Comparison of ENCODE assay signal across 26 cellular contexts in the genomic region with DNA sequence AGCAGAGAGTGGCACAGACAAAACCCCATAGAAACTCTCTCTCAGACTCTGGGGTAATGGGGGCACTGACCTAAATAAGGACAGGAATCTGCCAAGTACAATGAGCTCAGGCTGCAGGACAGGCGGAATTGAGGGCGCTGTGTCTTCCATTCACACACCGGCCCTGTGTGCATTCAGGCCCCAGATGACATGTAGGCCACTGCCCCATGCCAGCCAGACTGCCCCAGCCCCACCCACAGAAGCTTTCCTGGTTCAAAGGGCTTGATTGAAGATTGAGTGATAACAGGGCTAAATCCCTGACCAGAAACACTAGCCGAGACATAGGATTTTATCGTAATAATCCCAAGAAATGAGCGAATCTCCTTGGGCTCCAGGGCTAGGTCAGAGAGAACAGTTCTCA. TPM values are rescaled to one million over a fixed set of nuclear protein-coding genes. Genes with fewer than 3 reads are reported as not detected.
DNase-seq lines count a peak whose midpoint lies in the region; ATAC-seq, FAIRE-seq and TF ChIP-seq lines count a peak whose summit lies in the region.
"Had no signal": no experiment of that assay in that cellular context is flagged by ENCODE, and none has a peak within 500 bp of the region (broad histone marks: within the 10 kb centered on the region; RNA-seq: fewer than 3 reads in every experiment).

No MANE protein-coding gene starts in this region.

- H3K23ac ChIP-seq in IMR-90 (ENCODE audit: low read depth, low read length) = peak overlapping the region; percentile 1; the same call in 1 of the 2 replicates

- 0 out of 2 replicates have a peak overlapping the region, but pooled peaks have one; percentile 15 for H3K9ac ChIP-seq in IMR-90 (ENCODE audit: low read depth, low read length)
- H3K9ac ChIP-seq: KMS-11 had no signal

- DNase-seq in IMR-90 = no peak
- DNase-seq in endothelial cell (ENCODE audit: low spot score) = no peak
- DNase-seq in midbrain (lab: John Stamatoyannopoulos, UW) = peak; percentile 30
- peak; percentile 75 for DNase-seq in small intestine
- DNase-seq in NCI-H446 treated with DMSO at 0.1 percent for 48 hours (lab: John Stamatoyannopoulos, UW) = no peak
- DNase-seq in H54 (ENCODE audit: insufficient read length, low spot score) = no peak
- DNase-seq in 8988T = no peak
- DNase-seq: activated effector memory CD4-positive, alpha-beta T cell treated with anti-CD3 and anti-CD28 coated beads, Interleukin-2, amount 50 U/mL, for 16 hours; activated T-cell treated with anti-CD3 and anti-CD28 coated beads, Interleukin-2, amount 50 U/mL, for 1 hour; Caco-2; DMS79; heart left ventricle; kidney; NCI-H1417 treated with DMSO at 0.1 percent for 48 hours; NCI-H774; RPMI8226; T-helper 1 cell had no signal

- TF ChIP-seq RAD21 in IMR-90 (IDR thresholded peaks at IDR 0.05; ENCODE audit: low read length) = no peak

- H3K9me1 ChIP-seq in IMR-90 (ENCODE audit: insufficient read depth, low read length) = peaks cover 60% of the 10 kb centered on the region

- ATAC-seq in IMR-90 (ENCODE audit: low read depth) (no peak), GM21529 (IDR thresholded peaks at IDR 0.05; ENCODE audit: unreplicated experiment) (no peak)

- no peak overlapping the region for H3K4me2 ChIP-seq in IMR-90 (ENCODE audit: low read depth, low read length)
- H3K4me2 ChIP-seq: KMS-11 had no signal

- H3K4me3 Mint-ChIP-seq in endothelial cell (ENCODE audit: unreplicated experiment) = no peak overlapping the region
- H3K4me3 Mint-ChIP-seq: type B pancreatic cell had no signal

- H2AFZ ChIP-seq in IMR-90 (replicated peaks; ENCODE audit: low read length, poor library complexity) = no peak overlapping the region

- no peak for TF ChIP-seq CTCF in IMR-90 (conservative IDR thresholded peaks at IDR 0.05; ENCODE audit: low read depth, low read length)
- TF ChIP-seq CTCF in endothelial cell (IDR thresholded peaks at IDR 0.05; ENCODE audit: unreplicated experiment) = no peak

- no peaks in the 10 kb centered on the region for H3K9me3 Mint-ChIP-seq in endothelial cell (ENCODE audit: unreplicated experiment)
- H3K9me3 Mint-ChIP-seq: type B pancreatic cell had no signal

- H4K91ac ChIP-seq in IMR-90 (ENCODE audit: insufficient read depth, low read depth, low read length) = peak overlapping the region; percentile 92

- CTCF ChIA-PET in IMR-90 (lab: Yijun Ruan, JAX) = no interaction called here

- peak overlapping the region; percentile 58 for H3K27ac Mint-ChIP-seq in endothelial cell (ENCODE audit: unreplicated experiment)
- H3K27ac Mint-ChIP-seq: progenitor cell of endocrine pancreas, type B pancreatic cell had no signal

- H2AK5ac ChIP-seq in IMR-90 (ENCODE audit: low read depth, low read length) = peak overlapping the region; percentile 84

- H3K56ac ChIP-seq in IMR-90 (ENCODE audit: extremely low read depth, insufficient read depth, low read length) = 0 out of 2 replicates have a peak overlapping the region, but pooled peaks have one; percentile 24

- intact Hi-C loops in IMR-90 (cut with micrococcal nuclease) = loop anchor here (5.0 kb wide), 2 partner anchors 49 to 76 kb away; no protein-coding TSS in a partner anchor

- H3K4ac ChIP-seq in IMR-90 (ENCODE audit: low read depth, low read length) = peak overlapping the region; percentile 99

- H2BK15ac ChIP-seq in IMR-90 (ENCODE audit: low read depth, low read length) = peak overlapping the region; percentile 85; the same call in 2 of the 3 replicates

- H2AK9ac ChIP-seq in IMR-90 (replicated peaks; ENCODE audit: low read depth, low read length, poor library complexity) = peak overlapping the region; percentile 53

- peaks cover 77% of the 10 kb centered on the region for H3K4me1 Mint-ChIP-seq in endothelial cell (ENCODE audit: unreplicated experiment)

- peak overlapping the region; percentile 96 for H2BK20ac ChIP-seq in IMR-90 (ENCODE audit: low read depth, low read length)

- peak overlapping the region; percentile 99 for H2BK120ac ChIP-seq in IMR-90 (ENCODE audit: low read depth, low read length)

- H4K5ac ChIP-seq in IMR-90 (ENCODE audit: low read depth, low read length) = peak overlapping the region; percentile 74

- FAIRE-seq in small intestine (lab: Jason Lieb, UNC) = no peak
- FAIRE-seq in H54 (lab: Jason Lieb, UNC) = no peak
- FAIRE-seq: GM18507, kidney had no signal

- in situ Hi-C loops in IMR-90 (cut with MboI; ENCODE audit: low sequenced_read_pairs) = no loop called here

- H2BK5ac ChIP-seq in IMR-90 (ENCODE audit: low read depth, low read length, poor library complexity, severe bottlenecking) = peak overlapping the region; percentile 54

- no TSS peak for BruUV-seq in IMR-90 (replicated peaks; lab: Mats Ljungman, UMichigan)

- no peaks in the 10 kb centered on the region for H3K27me3 ChIP-seq in IMR-90 (ENCODE audit: control insufficient read depth, insufficient read depth, low read length)
- H3K27me3 ChIP-seq in small intestine (ENCODE audit: control insufficient read depth in 2 of 2, insufficient read depth in 2 of 2, low read length in 2 of 2) = no peaks in the 10 kb centered on the region
- H3K27me3 ChIP-seq: heart left ventricle, neutrophil had no signal

- 88% methylated on average over 3 of the region's 6 CpGs; no CpG with 5 or more reads in 1 of the 2 experiments for WGBS in IMR-90 (ENCODE audit: extremely low coverage in 2 of 2, insufficient read length in 1 of 2), 2 experiments
- WGBS in small intestine, 3 donors = 54 to 85% (median 63%) methylated on average over 6 of the region's 6 CpGs

- peaks cover 32 to 83% of the 10 kb centered on the region in 2 experiments for H3K79me1 ChIP-seq in IMR-90 (ENCODE audit: low read depth in 1 of 2, low read length in 2 of 2)

- no peaks in the 10 kb centered on the region for H3K27me3 Mint-ChIP-seq in endothelial cell (ENCODE audit: unreplicated experiment)
- H3K27me3 Mint-ChIP-seq: progenitor cell of endocrine pancreas, type B pancreatic cell had no signal

- no peaks in the 10 kb centered on the region for H3K9me3 ChIP-seq in IMR-90 (ENCODE audit: control insufficient read depth, insufficient read depth, low read length)
- no peaks in the 10 kb centered on the region for H3K9me3 ChIP-seq in small intestine (ENCODE audit: control insufficient read depth, low read depth)
- H3K9me3 ChIP-seq: Caco-2, heart left ventricle, neutrophil had no signal

- dilution Hi-C loops in IMR-90 (cut with HindIII; ENCODE audit: low sequenced_read_pairs, unreplicated experiment) = no loop called here

- H3K36me3 Mint-ChIP-seq in endothelial cell (ENCODE audit: low read depth, unreplicated experiment) = no peaks in the 10 kb centered on the region
- H3K36me3 Mint-ChIP-seq: type B pancreatic cell had no signal

- POLR2A ChIA-PET in IMR-90 (lab: Charles Lee; ENCODE audit: unreplicated experiment) = no interaction called here

- no peaks in the 10 kb centered on the region for H4K20me1 ChIP-seq in IMR-90 (ENCODE audit: insufficient read depth, low read length)

- peak overlapping the region; percentile 76 to 88 for H4K8ac ChIP-seq in IMR-90 (ENCODE audit: low read depth in 2 of 2, low read length in 2 of 2)

- H3K14ac ChIP-seq in IMR-90 (replicated peaks; ENCODE audit: low read depth, low read length) = peak overlapping the region; percentile 3

- H3K4me1 ChIP-seq in IMR-90 (ENCODE audit: control insufficient read depth, insufficient read depth, low read length) (peaks cover 61% of the 10 kb centered on the region), small intestine (ENCODE audit: control insufficient read depth in 2 of 2, insufficient read depth in 1 of 2, low read depth in 1 of 2, low read length in 1 of 2) (peaks cover 2 to 9% of the 10 kb centered on the region in 2 donors)

- no peak for TF ChIP-seq POLR2A in IMR-90 (IDR thresholded peaks at IDR 0.05; ENCODE audit: low read depth, low read length)
- TF ChIP-seq POLR2A in H54 (IDR thresholded peaks at IDR 0.05; ENCODE audit: low read depth, low read length) = no peak

- H3K4me3 ChIP-seq in IMR-90 (ENCODE audit: insufficient read depth, low read depth, low read length) (no peak overlapping the region), small intestine (ENCODE audit: low read depth in 1 of 2, low read length in 2 of 2) (no peak overlapping the region)
- H3K4me3 ChIP-seq: heart left ventricle, lung, skin epidermis had no signal

- H3K36me3 ChIP-seq in IMR-90 (ENCODE audit: control insufficient read depth, insufficient read depth, low read length) (no peaks in the 10 kb centered on the region), small intestine (ENCODE audit: control insufficient read depth in 2 of 2, insufficient read depth in 2 of 2, low read length in 2 of 2) (no peaks in the 10 kb centered on the region)
- H3K36me3 ChIP-seq: heart left ventricle, neutrophil had no signal

- peak overlapping the region; percentile 20 for H3K18ac ChIP-seq in IMR-90 (ENCODE audit: low read depth, low read length)

- H3K27ac ChIP-seq in IMR-90 (ENCODE audit: insufficient read depth, low read length) (peak overlapping the region; percentile 52), small intestine (ENCODE audit: low read depth in 1 of 2, low read length in 1 of 2) (no peak overlapping the region)
- H3K27ac ChIP-seq: C4-2B, heart left ventricle, KMS-11, neutrophil, skin epidermis had no signal

TF ChIP-seq in IMR-90, 13 proteins besides CTCF, POLR2A, EP300 and RAD21 (continues in another document):
- TF ChIP-seq CHD1 (IDR thresholded peaks at IDR 0.05; ENCODE audit: low read depth, low read length) = no peak
- no peak for TF ChIP-seq MAZ (IDR thresholded peaks at IDR 0.05; ENCODE audit: borderline replicate concordance, low read depth, low read length)
- TF ChIP-seq, protein P1, sequence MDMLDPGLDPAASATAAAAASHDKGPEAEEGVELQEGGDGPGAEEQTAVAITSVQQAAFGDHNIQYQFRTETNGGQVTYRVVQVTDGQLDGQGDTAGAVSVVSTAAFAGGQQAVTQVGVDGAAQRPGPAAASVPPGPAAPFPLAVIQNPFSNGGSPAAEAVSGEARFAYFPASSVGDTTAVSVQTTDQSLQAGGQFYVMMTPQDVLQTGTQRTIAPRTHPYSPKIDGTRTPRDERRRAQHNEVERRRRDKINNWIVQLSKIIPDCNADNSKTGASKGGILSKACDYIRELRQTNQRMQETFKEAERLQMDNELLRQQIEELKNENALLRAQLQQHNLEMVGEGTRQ (IDR thresholded peaks at IDR 0.05; ENCODE audit: low read depth, low read length) = no peak
- TF ChIP-seq RFX5 (IDR thresholded peaks at IDR 0.05; ENCODE audit: low read depth, low read length) = no peak
- no peak for TF ChIP-seq SMC3 (IDR thresholded peaks at IDR 0.05; ENCODE audit: low read depth, low read length)
- no peak for TF ChIP-seq BHLHE40 (IDR thresholded peaks at IDR 0.05; ENCODE audit: low read depth, low read length)
- no peak for TF ChIP-seq CEBPB (IDR thresholded peaks at IDR 0.05; ENCODE audit: low read depth, low read length)

RNA-seq across cellular contexts. Expression of a gene that starts 52.8 kb away (rescaled TPM):
- total RNA-seq in IMR-90 (2012; rRNA removed) (7.3 and 8.1 TPM in 2 replicates), endothelial cell (ENCODE audit: unreplicated experiment) (12.6 TPM)
- polyA plus RNA-seq in IMR-90 (2012; rRNA removed) (13.9 and 15.2 TPM in 2 replicates), small intestine (100 to 1,000 TPM in 2 of 3 donors, 10 to 100 TPM in 1; 18.3 to 175 (median 154) TPM)
- polyA plus RNA-seq in IMR-90 (2012; cell fraction: cytosol; rRNA removed) = 8.0 and 14.9 TPM in 2 replicates
- 39.3 and 53.7 TPM in 2 replicates for polyA plus RNA-seq in IMR-90 (2012; cell fraction: nucleus; rRNA removed; ENCODE audit: low replicate concordance)

Comparison
In these comparisons a context has a peak if more than half of its experiments do, and no peak if none do; other contexts are left out.
1. DNase-seq: peak in midbrain (single experiment) and small intestine (single experiment); none in IMR-90 (single experiment), endothelial cell (single experiment), NCI-H446 treated with DMSO at 0.1 percent for 48 hours (single experiment), H54 (single experiment) and 8988T (single experiment).